Comparison of ENCODE assay signal across 16 cellular contexts in genomic region chr3:4804161-4805058, GRCh38.
DNase-seq lines count a peak whose midpoint lies in the region; ATAC-seq and TF ChIP-seq lines count a peak whose summit lies in the region.
"Had no signal": no experiment of that assay in that cellular context is flagged by ENCODE, and none has a peak within 500 bp of the region (broad histone marks: within the 10 kb centered on the region; RNA-seq: fewer than 3 reads in every experiment).

No MANE protein-coding gene starts in this region.

- H3K4me3 Mint-ChIP-seq in CD4-positive, alpha-beta T cell = no peak overlapping the region
- H3K4me3 Mint-ChIP-seq in CD8-positive, alpha-beta memory T cell = peak overlapping the region in 2 of 7 donors; percentile 4 to 33
- peak overlapping the region in 2 of 10 donors; percentile 6 to 30 for H3K4me3 Mint-ChIP-seq in naive thymus-derived CD8-positive, alpha-beta T cell
- H3K4me3 Mint-ChIP-seq: memory B cell, nephron had no signal

- H3K9me3 ChIP-seq in CD4-positive, alpha-beta T cell (ENCODE audit: control insufficient read depth, low read length) = no peaks in the 10 kb centered on the region
- H3K9me3 ChIP-seq in CD8-positive, alpha-beta memory T cell (ENCODE audit: low read length) = no peaks in the 10 kb centered on the region
- H3K9me3 ChIP-seq: heart right ventricle, testis had no signal

- peaks cover 5% of the 10 kb centered on the region for H3K36me3 ChIP-seq in CD8-positive, alpha-beta memory T cell (ENCODE audit: insufficient read depth, low read length)

- H3K27me3 Mint-ChIP-seq in CD4-positive, alpha-beta T cell = no peaks in the 10 kb centered on the region
- no peaks in the 10 kb centered on the region for H3K27me3 Mint-ChIP-seq in CD8-positive, alpha-beta memory T cell
- H3K27me3 Mint-ChIP-seq in naive thymus-derived CD8-positive, alpha-beta T cell = no peaks in the 10 kb centered on the region
- H3K27me3 Mint-ChIP-seq: memory B cell had no signal

- peaks cover 23% of the 10 kb centered on the region for H3K4me1 Mint-ChIP-seq in CD4-positive, alpha-beta T cell (ENCODE audit: low read depth)
- peaks cover 11 to 34% (median 22%) of the 10 kb centered on the region in 3 donors for H3K4me1 Mint-ChIP-seq in CD8-positive, alpha-beta memory T cell
- H3K4me1 Mint-ChIP-seq in naive thymus-derived CD8-positive, alpha-beta T cell = peaks cover 0 to 8% (median 7%) of the 10 kb centered on the region in 4 donors
- H3K4me1 Mint-ChIP-seq: memory B cell had no signal

- TF ChIP-seq CTCF in CD4-positive, alpha-beta T cell (IDR thresholded peaks at IDR 0.05) = no peak

- H3K27ac ChIP-seq in CD4-positive, alpha-beta T cell (ENCODE audit: low read depth, low read length) = no peak overlapping the region
- no peak overlapping the region for H3K27ac ChIP-seq in CD8-positive, alpha-beta memory T cell (ENCODE audit: low read depth, low read length)
- H3K27ac ChIP-seq: testis had no signal

- no peaks in the 10 kb centered on the region for H3K27me3 ChIP-seq in CD4-positive, alpha-beta T cell (ENCODE audit: control insufficient read depth, insufficient read depth, low read length)
- no peaks in the 10 kb centered on the region for H3K27me3 ChIP-seq in CD8-positive, alpha-beta memory T cell (ENCODE audit: insufficient read depth, low read length, poor library complexity, severe bottlenecking)
- H3K27me3 ChIP-seq: heart right ventricle, testis had no signal

- H3K4me3 ChIP-seq in CD8-positive, alpha-beta memory T cell (ENCODE audit: low read length) = no peak overlapping the region
- H3K4me3 ChIP-seq: heart right ventricle, testis had no signal

- CTCF ChIA-PET in CD4-positive, alpha-beta T cell (lab: Charles Lee) = interaction anchor here (1.1 to 1.3 kb wide), 2 partner anchors 171 to 176 kb away, joined by 4 read pairs; no protein-coding TSS in a partner anchor
- CTCF ChIA-PET in CD8-positive, alpha-beta memory T cell (lab: Charles Lee) = interaction anchor here (1.0 to 1.4 kb wide), 3 partner anchors 17 to 176 kb away, joined by 3 read pairs; no protein-coding TSS in a partner anchor

- no peaks in the 10 kb centered on the region for H3K9me3 Mint-ChIP-seq in CD4-positive, alpha-beta T cell
- no peaks in the 10 kb centered on the region for H3K9me3 Mint-ChIP-seq in CD8-positive, alpha-beta memory T cell
- no peaks in the 10 kb centered on the region for H3K9me3 Mint-ChIP-seq in naive thymus-derived CD8-positive, alpha-beta T cell
- H3K9me3 Mint-ChIP-seq: memory B cell, nephron had no signal

- H3K36me3 Mint-ChIP-seq in CD4-positive, alpha-beta T cell (ENCODE audit: low read depth) = peaks cover 88% of the 10 kb centered on the region
- peaks cover 18 to 86% (median 39%) of the 10 kb centered on the region in 3 donors for H3K36me3 Mint-ChIP-seq in CD8-positive, alpha-beta memory T cell
- peaks cover 17 to 85% (median 29%) of the 10 kb centered on the region in 3 donors for H3K36me3 Mint-ChIP-seq in naive thymus-derived CD8-positive, alpha-beta T cell

- no peak for DNase-seq in CD4-positive, alpha-beta T cell
- no peak for DNase-seq in CD8-positive, alpha-beta memory T cell
- peak; percentile 14 for DNase-seq in activated effector memory CD4-positive, alpha-beta T cell treated with Interleukin-2 at 50 U/mL for 16 hours
- no peak for DNase-seq in naive thymus-derived CD8-positive, alpha-beta T cell
- no peak for DNase-seq in HuH-7 (ENCODE audit: low spot score)
- no peak for DNase-seq in KBM-7
- DNase-seq: activated gamma-delta T cell, GOT3, heart right ventricle, islet precursor cell, NCI-H1436, Right ventricle myocardium superior, testis had no signal

- in situ Hi-C loops in KBM-7 (cut with MboI; ENCODE audit: low pct_unique_long_range_greater_than_20kb, low sequenced_read_pairs) = no loop called here

- peak overlapping the region; percentile 19 for H3K27ac Mint-ChIP-seq in CD4-positive, alpha-beta T cell
- H3K27ac Mint-ChIP-seq in CD8-positive, alpha-beta memory T cell = peak overlapping the region in 7 of 8 donors; percentile 25 to 83 (median 51)
- peak overlapping the region in 6 of 10 donors; percentile 14 to 62 (median 46) for H3K27ac Mint-ChIP-seq in naive thymus-derived CD8-positive, alpha-beta T cell
- H3K27ac Mint-ChIP-seq: nephron had no signal

- POLR2A ChIA-PET in CD4-positive, alpha-beta T cell (lab: Charles Lee) = interaction anchor here (0.5 to 1.0 kb wide), 3 partner anchors 27 to 213 kb away, joined by 3 read pairs; no protein-coding TSS in a partner anchor
- POLR2A ChIA-PET in CD8-positive, alpha-beta memory T cell (lab: Charles Lee) = no interaction called here
- POLR2A ChIA-PET in naive thymus-derived CD8-positive, alpha-beta T cell (lab: Charles Lee) = no interaction called here

- ATAC-seq in CD4-positive, alpha-beta T cell (ENCODE audit: poor library complexity) = no peak
- no peak for ATAC-seq in naive thymus-derived CD8-positive, alpha-beta T cell
- no peak for ATAC-seq in GM21723 (IDR thresholded peaks at IDR 0.05; ENCODE audit: unreplicated experiment)
- ATAC-seq: heart right ventricle had no signal

- H3K4me1 ChIP-seq in CD8-positive, alpha-beta memory T cell (ENCODE audit: insufficient read depth, low read length) = no peaks in the 10 kb centered on the region

- intact Hi-C loops in CD4-positive, alpha-beta T cell (cut with DNase I, micrococcal nuclease) = no loop called here
